ENCODE assay signal across 14 cellular contexts in genomic region chr18:48803951-48804855, GRCh38.
A peak's percentile ranks its signal among the peaks of the same experiment; 100 is the strongest.
DNase-seq lines count a peak whose midpoint lies in the region; ATAC-seq, FAIRE-seq and TF ChIP-seq lines count a peak whose summit lies in the region.
"Had no signal": no experiment of that assay in that cellular context is flagged by ENCODE, and none has a peak within 500 bp of the region (broad histone marks: within the 10 kb centered on the region; RNA-seq: fewer than 3 reads in every experiment).

No MANE protein-coding gene starts in this region.

- H3K27me3 Mint-ChIP-seq in Caco-2 (ENCODE audit: insufficient read depth, unreplicated experiment): no peaks in the 10 kb centered on the region

- DNase-seq in RWPE1 (ENCODE audit: low spot score) (no peak), adrenal gland (peak in 4 of 7 donors; percentile 2 to 46 (median 11)), kidney (peak; percentile 59), AG08396 (ENCODE audit: low spot score) (no peak), Caco-2 (no peak), NCI-H2227 treated with DMSO at 0.1 percent for 48 hours (lab: John Stamatoyannopoulos, UW) (no peak)
- DNase-seq in stimulated activated effector memory CD8-positive, alpha-beta T cell treated with anti-CD3 and anti-CD28 coated beads, Interleukin-12 subunit alpha, Interleukin-12 subunit beta, amount 100 ng/mL, for 72 hours (ENCODE audit: low spot score in 2 of 2): no peak
- DNase-seq: GF-D8, NCI-H226 had no signal

- BruUV-seq in Caco-2 (replicated peaks; lab: Mats Ljungman, UMichigan): no TSS peak

- H3K27ac Mint-ChIP-seq in stimulated activated effector memory CD8-positive, alpha-beta T cell treated with anti-CD3 and anti-CD28 coated beads, Interleukin-12 subunit alpha, Interleukin-12 subunit beta, amount 100 ng/mL, for 72 hours: peak overlapping the region; percentile 94
- no peak overlapping the region for H3K27ac Mint-ChIP-seq in Caco-2 (ENCODE audit: unreplicated experiment)

- peaks cover 79% of the 10 kb centered on the region for H3K4me1 Mint-ChIP-seq in stimulated activated effector memory CD8-positive, alpha-beta T cell treated with anti-CD3 and anti-CD28 coated beads, Interleukin-12 subunit alpha, Interleukin-12 subunit beta, amount 100 ng/mL, for 72 hours
- H3K4me1 Mint-ChIP-seq in Caco-2 (ENCODE audit: low read depth, unreplicated experiment): no peaks in the 10 kb centered on the region

- H3K36me3 ChIP-seq in adrenal gland (replicated peaks in 1 of 2): no peaks in the 10 kb centered on the region
- H3K36me3 ChIP-seq in kidney (ENCODE audit: control insufficient read depth in 1 of 2, insufficient read depth in 2 of 2, low read length in 2 of 2): no peaks in the 10 kb centered on the region
- no peaks in the 10 kb centered on the region for H3K36me3 ChIP-seq in Caco-2 (ENCODE audit: control insufficient read depth, insufficient read depth, low read length)

- intact Hi-C loops in adrenal gland (cut with DNase I): no loop called here
- intact Hi-C loops in kidney (cut with DNase I): no loop called here
- intact Hi-C loops in Caco-2 (cut with micrococcal nuclease; ENCODE audit: unreplicated experiment): no loop called here

- no peak for TF ChIP-seq POLR2A in adrenal gland (IDR thresholded peaks at IDR 0.05)

- no peak overlapping the region for H3K9ac ChIP-seq in kidney (ENCODE audit: low read length in 2 of 2)

- H3K4me1 ChIP-seq in adrenal gland (replicated peaks in 1 of 2): peaks cover 0 to 6% of the 10 kb centered on the region in 2 donors
- peaks cover 22 to 37% of the 10 kb centered on the region in 2 donors for H3K4me1 ChIP-seq in kidney (ENCODE audit: control insufficient read depth in 1 of 2, insufficient read depth in 1 of 2, low read depth in 1 of 2, low read length in 2 of 2)
- peaks cover 15% of the 10 kb centered on the region for H3K4me1 ChIP-seq in Caco-2

- CTCF ChIA-PET in RWPE1 (lab: Yijun Ruan, JAX) (no interaction called here), Caco-2 (lab: Charles Lee) (no interaction called here)

- POLR2A ChIA-PET in RWPE1 (lab: Yijun Ruan, JAX; ENCODE audit: low non-redundant PET) (interaction anchor here (0.7 kb wide), 1 partner anchor 194 kb away, joined by 3 read pairs; no protein-coding TSS in a partner anchor), Caco-2 (lab: Charles Lee) (no interaction called here)

- H3K27ac ChIP-seq in RWPE1: peak overlapping the region; percentile 80
- H3K27ac ChIP-seq in adrenal gland: no peak overlapping the region
- peak overlapping the region in 1 of 2 donors; percentile 76 for H3K27ac ChIP-seq in kidney (ENCODE audit: low read depth in 2 of 2, low read length in 2 of 2)
- H3K27ac ChIP-seq: HL-60 had no signal

- H3K9me3 ChIP-seq in adrenal gland (replicated peaks in 1 of 3): no peaks in the 10 kb centered on the region
- no peaks in the 10 kb centered on the region for H3K9me3 ChIP-seq in kidney (ENCODE audit: control insufficient read depth in 1 of 2, low read length in 2 of 2)
- H3K9me3 ChIP-seq in Caco-2: no peaks in the 10 kb centered on the region

- H3K4me3 Mint-ChIP-seq in stimulated activated effector memory CD8-positive, alpha-beta T cell treated with anti-CD3 and anti-CD28 coated beads, Interleukin-12 subunit alpha, Interleukin-12 subunit beta, amount 100 ng/mL, for 72 hours: no peak overlapping the region
- no peak overlapping the region for H3K4me3 Mint-ChIP-seq in Caco-2 (ENCODE audit: unreplicated experiment)
- H3K4me3 Mint-ChIP-seq: CD14-positive monocyte had no signal

- no peaks in the 10 kb centered on the region for H3K36me3 Mint-ChIP-seq in stimulated activated effector memory CD8-positive, alpha-beta T cell treated with anti-CD3 and anti-CD28 coated beads, Interleukin-12 subunit alpha, Interleukin-12 subunit beta, amount 100 ng/mL, for 72 hours
- peaks cover 8% of the 10 kb centered on the region for H3K36me3 Mint-ChIP-seq in Caco-2 (ENCODE audit: insufficient read depth, unreplicated experiment)

- WGBS in adrenal gland, 4 donors: 89 to 95% (median 91%) methylated on average over 5 to 11 of the region's 11 CpGs

- H3K27me3 ChIP-seq in adrenal gland (no peaks in the 10 kb centered on the region), Caco-2 (replicated peaks; ENCODE audit: control insufficient read depth, insufficient read depth, low read length) (no peaks in the 10 kb centered on the region)

- no peak for ATAC-seq in stimulated activated effector memory CD8-positive, alpha-beta T cell treated with anti-CD3 and anti-CD28 coated beads, Interleukin-12 subunit alpha, Interleukin-12 subunit beta, amount 100 ng/mL, for 72 hours
- no peak for ATAC-seq in HG03196 (IDR thresholded peaks at IDR 0.05; ENCODE audit: unreplicated experiment)
- ATAC-seq: Panc1 had no signal

- H3K9me3 Mint-ChIP-seq in stimulated activated effector memory CD8-positive, alpha-beta T cell treated with anti-CD3 and anti-CD28 coated beads, Interleukin-12 subunit alpha, Interleukin-12 subunit beta, amount 100 ng/mL, for 72 hours: no peaks in the 10 kb centered on the region
- no peaks in the 10 kb centered on the region for H3K9me3 Mint-ChIP-seq in Caco-2 (ENCODE audit: unreplicated experiment)

- no peak overlapping the region for H3K4me3 ChIP-seq in adrenal gland
- H3K4me3 ChIP-seq in kidney (ENCODE audit: low read length in 2 of 2): no peak overlapping the region
- H3K4me3 ChIP-seq in Caco-2 (ENCODE audit: low read depth, low read length): no peak overlapping the region

- TF ChIP-seq CTCF in RWPE1 (conservative IDR thresholded peaks at IDR 0.05; ENCODE audit: low read depth) (no peak), adrenal gland (IDR thresholded peaks at IDR 0.05) (no peak), kidney (IDR thresholded peaks at IDR 0.05; ENCODE audit: borderline replicate concordance, extremely low read depth, insufficient read depth) (no peak), Caco-2 (IDR thresholded peaks at IDR 0.05; ENCODE audit: insufficient read depth in 1 of 2, low read depth in 1 of 2, low read length in 1 of 2, severe bottlenecking in 1 of 2, unreplicated experiment in 1 of 2) (no peak)

- no peak for FAIRE-seq in kidney (lab: Jason Lieb, UNC)
- FAIRE-seq: colon had no signal

Comparison
In these comparisons a context has a peak if more than half of its experiments do, and no peak if none do; other contexts are left out.
1. DNase-seq: peak in adrenal gland (4 of 7) and kidney (single experiment); none in RWPE1 (single experiment), stimulated activated effector memory CD8-positive, alpha-beta T cell treated with anti-CD3 and anti-CD28 coated beads, Interleukin-12 subunit alpha, Interleukin-12 subunit beta, amount 100 ng/mL, for 72 hours (0 of 2), AG08396 (single experiment), Caco-2 (0 of 2) and NCI-H2227 treated with DMSO at 0.1 percent for 48 hours (single experiment).